ENCODE assay signal across 10 cellular contexts in genomic region chr2:44802409-44803099, GRCh38.
DNase-seq lines count a peak whose midpoint lies in the region; ATAC-seq lines count a peak whose summit lies in the region.
"Had no signal": no experiment of that assay in that cellular context is flagged by ENCODE, and none has a peak within 500 bp of the region (broad histone marks: within the 10 kb centered on the region; RNA-seq: fewer than 3 reads in every experiment).

No MANE protein-coding gene starts in this region.

- H3K27me3 Mint-ChIP-seq in activated T-cell treated with anti-CD3 and anti-CD28 coated beads, Interleukin-2, amount 50 U/mL, for 24 hours: peaks cover 93% of the 10 kb centered on the region
- peaks cover 93% of the 10 kb centered on the region for H3K27me3 Mint-ChIP-seq in activated T-cell treated with anti-CD3 and anti-CD28 coated beads, Interleukin-2, amount 50 U/mL, for 72 hours (ENCODE audit: low read depth)
- H3K27me3 Mint-ChIP-seq in stimulated activated naive B cell treated with anti-CD40 and anti-IgM and Interleukin-4, amounts not matched to agents 10 μg/mL and 1 μg/mL and 100 μg/mL, for 72 hours: peaks cover 68 to 76% of the 10 kb centered on the region in 2 donors

- peaks cover 14% of the 10 kb centered on the region for H3K4me1 Mint-ChIP-seq in activated T-cell treated with anti-CD3 and anti-CD28 coated beads, Interleukin-2, amount 50 U/mL, for 24 hours (ENCODE audit: low read depth)
- peaks cover 17% of the 10 kb centered on the region for H3K4me1 Mint-ChIP-seq in activated T-cell treated with anti-CD3 and anti-CD28 coated beads, Interleukin-2, amount 50 U/mL, for 72 hours (ENCODE audit: low read depth)
- H3K4me1 Mint-ChIP-seq in stimulated activated naive B cell treated with anti-CD40 and anti-IgM and Interleukin-4, amounts not matched to agents 10 μg/mL and 1 μg/mL and 100 μg/mL, for 72 hours: peaks cover 19 to 43% of the 10 kb centered on the region in 2 donors

- no peaks in the 10 kb centered on the region for H3K9me3 Mint-ChIP-seq in activated T-cell treated with anti-CD3 and anti-CD28 coated beads, Interleukin-2, amount 50 U/mL, for 24 hours
- H3K9me3 Mint-ChIP-seq in activated T-cell treated with anti-CD3 and anti-CD28 coated beads, Interleukin-2, amount 50 U/mL, for 72 hours: no peaks in the 10 kb centered on the region
- H3K9me3 Mint-ChIP-seq in stimulated activated naive B cell treated with anti-CD40 and anti-IgM and Interleukin-4, amounts not matched to agents 10 μg/mL and 1 μg/mL and 100 μg/mL, for 72 hours: no peaks in the 10 kb centered on the region
- H3K9me3 Mint-ChIP-seq: activated T-helper 1 cell treated with anti-CD3 and anti-CD28 coated beads, Interleukin-12 subunit alpha, Interleukin-12 subunit beta, Interleukin-2, Interleukin-4 antibody, amounts not matched to agents 30 ng/mL and 10 ng/mL and 1 ng/mL, durations not matched to agents 14 hours and 24 hours and 36 hours had no signal

- no peaks in the 10 kb centered on the region for H3K36me3 Mint-ChIP-seq in activated T-cell treated with anti-CD3 and anti-CD28 coated beads, Interleukin-2, amount 50 U/mL, for 24 hours (ENCODE audit: low read depth)
- peaks cover 0 to 2% of the 10 kb centered on the region in 2 donors for H3K36me3 Mint-ChIP-seq in activated T-cell treated with anti-CD3 and anti-CD28 coated beads, Interleukin-2, amount 50 U/mL, for 72 hours (ENCODE audit: insufficient read depth in 2 of 2)
- peaks cover 0 to 4% of the 10 kb centered on the region in 2 donors for H3K36me3 Mint-ChIP-seq in stimulated activated naive B cell treated with anti-CD40 and anti-IgM and Interleukin-4, amounts not matched to agents 10 μg/mL and 1 μg/mL and 100 μg/mL, for 72 hours

- H3K4me3 Mint-ChIP-seq in activated T-cell treated with anti-CD3 and anti-CD28 coated beads, Interleukin-2, amount 50 U/mL, for 24 hours: peak overlapping the region; percentile 45
- H3K4me3 Mint-ChIP-seq in activated T-cell treated with anti-CD3 and anti-CD28 coated beads, Interleukin-2, amount 50 U/mL, for 72 hours: peak overlapping the region; percentile 73 to 85
- H3K4me3 Mint-ChIP-seq in stimulated activated naive B cell treated with anti-CD40 and anti-IgM and Interleukin-4, amounts not matched to agents 10 μg/mL and 1 μg/mL and 100 μg/mL, for 72 hours: peak overlapping the region; percentile 78
- H3K4me3 Mint-ChIP-seq: activated T-helper 1 cell treated with anti-CD3 and anti-CD28 coated beads, Interleukin-12 subunit alpha, Interleukin-12 subunit beta, Interleukin-2, Interleukin-4 antibody, amounts not matched to agents 30 ng/mL and 10 ng/mL and 1 ng/mL, durations not matched to agents 14 hours and 24 hours and 36 hours had no signal

- ATAC-seq in activated T-cell treated with anti-CD3 and anti-CD28 coated beads, Interleukin-2, amount 50 U/mL, for 72 hours (replicated peaks in 1 of 2): peak in 1 of 2 donors; percentile 32
- no peak for ATAC-seq in stimulated activated naive B cell treated with anti-CD40 and anti-IgM and Interleukin-4, amounts not matched to agents 10 μg/mL and 1 μg/mL and 100 μg/mL, for 72 hours (replicated peaks)
- ATAC-seq in GM21576 (IDR thresholded peaks at IDR 0.05; ENCODE audit: unreplicated experiment): no peak
- no peak for ATAC-seq in HG03565 (IDR thresholded peaks at IDR 0.05; ENCODE audit: unreplicated experiment)
- no peak for ATAC-seq in HG02763 (IDR thresholded peaks at IDR 0.05; ENCODE audit: unreplicated experiment)

- H3K27ac Mint-ChIP-seq in activated T-cell treated with anti-CD3 and anti-CD28 coated beads, Interleukin-2, amount 50 U/mL, for 24 hours: no peak overlapping the region
- H3K27ac Mint-ChIP-seq in activated T-cell treated with anti-CD3 and anti-CD28 coated beads, Interleukin-2, amount 50 U/mL, for 72 hours: no peak overlapping the region
- H3K27ac Mint-ChIP-seq in stimulated activated naive B cell treated with anti-CD40 and anti-IgM and Interleukin-4, amounts not matched to agents 10 μg/mL and 1 μg/mL and 100 μg/mL, for 72 hours: no peak overlapping the region
- H3K27ac Mint-ChIP-seq: activated T-helper 1 cell treated with anti-CD3 and anti-CD28 coated beads, Interleukin-12 subunit alpha, Interleukin-12 subunit beta, Interleukin-2, Interleukin-4 antibody, amounts not matched to agents 30 ng/mL and 10 ng/mL and 1 ng/mL, durations not matched to agents 14 hours and 24 hours and 36 hours had no signal

- no peak for DNase-seq in activated T-cell treated with anti-CD3 and anti-CD28 coated beads, Interleukin-2, amount 50 U/mL, for 24 hours
- DNase-seq in activated T-cell treated with anti-CD3 and anti-CD28 coated beads, Interleukin-2, amount 50 U/mL, for 1 hour: no peak
- peak in 1 of 2 donors; percentile 8 for DNase-seq in activated T-cell treated with anti-CD3 and anti-CD28 coated beads, Interleukin-2, amount 50 U/mL, for 72 hours
- DNase-seq in islet precursor cell: peak; percentile 85
- no peak for DNase-seq in stimulated activated naive B cell treated with anti-CD40 and anti-IgM and Interleukin-4, amounts not matched to agents 10 μg/mL and 1 μg/mL and 100 μg/mL, for 72 hours
- DNase-seq: midbrain had no signal
